ENCODE assay signal across 12 cellular contexts in genomic region chr3:12508316-12508715, GRCh38. TPM values are rescaled to one million over a fixed set of nuclear protein-coding genes. Genes with fewer than 3 reads are reported as not detected.
A peak's percentile ranks its signal among the peaks of the same experiment; 100 is the strongest.
DNase-seq lines count a peak whose midpoint lies in the region; TF ChIP-seq lines count a peak whose summit lies in the region.
"Had no signal": no experiment of that assay in that cellular context is flagged by ENCODE, and none has a peak within 500 bp of the region (broad histone marks: within the 10 kb centered on the region; RNA-seq: fewer than 3 reads in every experiment).

No MANE protein-coding gene starts in this region.

- POLR2A ChIA-PET in AG04449 (lab: Yijun Ruan, JAX): interaction anchor here (0.6 to 1.2 kb wide), 3 partner anchors 44 to 715 kb away, joined by 3 read pairs; no protein-coding TSS in a partner anchor

- no peak for TF ChIP-seq EP300 in esophagus muscularis mucosa (IDR thresholded peaks at IDR 0.05)

- H3K9me3 Mint-ChIP-seq in nephron: no peaks in the 10 kb centered on the region

- no peaks in the 10 kb centered on the region for H3K27me3 ChIP-seq in esophagus muscularis mucosa

- H3K27me3 Mint-ChIP-seq in nephron (ENCODE audit: low read depth): no peaks in the 10 kb centered on the region

- TF ChIP-seq CTCF in AG04449 (IDR thresholded peaks at IDR 0.05; ENCODE audit: insufficient read depth, low read length, missing control alignments) (no peak), esophagus muscularis mucosa (IDR thresholded peaks at IDR 0.05) (no peak), nephron (IDR thresholded peaks at IDR 0.05; ENCODE audit: unreplicated experiment in 3 of 3) (no peak)

- peaks cover 11% of the 10 kb centered on the region for H3K4me1 Mint-ChIP-seq in nephron

- peak overlapping the region in 2 of 3 experiments; percentile 8 to 24 for H3K27ac Mint-ChIP-seq in nephron

- H3K36me3 ChIP-seq in esophagus muscularis mucosa: peaks cover 13 to 54% (median 27%) of the 10 kb centered on the region in 4 donors

- H3K9me3 ChIP-seq in esophagus muscularis mucosa: no peaks in the 10 kb centered on the region

- H3K27ac ChIP-seq in esophagus muscularis mucosa (replicated peaks in 1 of 4): peak overlapping the region; percentile 65 to 81 (median 72)
- no peak overlapping the region for H3K27ac ChIP-seq in substantia nigra (ENCODE audit: low read depth, low read length, poor library complexity, severe bottlenecking)
- H3K27ac ChIP-seq: C4-2B had no signal

- H3K36me3 Mint-ChIP-seq in nephron (ENCODE audit: low read depth): peaks cover 50% of the 10 kb centered on the region

- CTCF ChIA-PET in AG04449 (lab: Yijun Ruan, JAX): interaction anchor here (0.7 to 4.5 kb wide), 16 partner anchors 14 to 384 kb away, joined by 3 to 18 read pairs (median 3); partner anchors contain the start of gene TSEN2

- intact Hi-C loops in esophagus muscularis mucosa (cut with DNase I): no loop called here

- H3K4me3 ChIP-seq in AG04449 (ENCODE audit: low read depth, low read length): peak overlapping the region; percentile 29; the same call in 1 of the 2 replicates
- no peak overlapping the region for H3K4me3 ChIP-seq in esophagus muscularis mucosa

- TF ChIP-seq POLR2A in esophagus muscularis mucosa (IDR thresholded peaks at IDR 0.05; ENCODE audit: low read depth): no peak

- WGBS in esophagus muscularis mucosa: 61% methylated on average over 4 of the region's 5 CpGs

- H3K4me3 Mint-ChIP-seq in nephron: no peak overlapping the region

- DNase-seq in AG04449 (ENCODE audit: low read depth, low spot score): peak; percentile 92
- DNase-seq in RPMI7951 (ENCODE audit: low read depth): peak; percentile 93
- DNase-seq in esophagus muscularis mucosa (ENCODE audit: extremely low spot score): no peak
- no peak for DNase-seq in NOMO-1 treated with DMSO at 0.1 percent for 48 hours (lab: John Stamatoyannopoulos, UW; ENCODE audit: unreplicated experiment)
- DNase-seq in Kasumi-1 (lab: John Stamatoyannopoulos, UW): no peak
- no peak for DNase-seq in NCI-H2029 (lab: John Stamatoyannopoulos, UW)
- DNase-seq in substantia nigra (lab: John Stamatoyannopoulos, UW): no peak
- DNase-seq: kidney, NCI-H1105 treated with DMSO at 0.1 percent for 48 hours had no signal

- peaks cover 7 to 22% (median 16%) of the 10 kb centered on the region in 4 donors for H3K4me1 ChIP-seq in esophagus muscularis mucosa

RNA-seq across cellular contexts. Expression of gene TSEN2, which starts 24.0 kb away (rescaled TPM):
- total RNA-seq in RPMI7951 (2014; rRNA removed; shearing (Covaris generic)): 8.0 and 12.4 TPM in 2 replicates
- 10 to 100 TPM; 17.6 to 20.4 (median 19.4) TPM for total RNA-seq in esophagus muscularis mucosa

RNA-seq across cellular contexts. Expression of gene MKRN2OS, which starts 37.0 kb away (rescaled TPM):
- total RNA-seq in RPMI7951 (2014; rRNA removed; shearing (Covaris generic)): not detected in 2 replicates
- not detected for total RNA-seq in esophagus muscularis mucosa
- total RNA-seq: T-helper 1 cell treated with Interleukin-12 subunit alpha and Interleukin-12 subunit beta and Interleukin-4 antibody, amounts not matched to agents 30 ng/mL and 1 ng/mL, for 36 hours had no signal

RNA-seq across cellular contexts. Expression of gene MKRN2, which starts 48.6 kb away (rescaled TPM):
- 38.3 and 39.7 TPM in 2 replicates for total RNA-seq in RPMI7951 (2014; rRNA removed; shearing (Covaris generic))
- 10 to 100 TPM; 29.5 to 55.1 (median 38.0) TPM for total RNA-seq in esophagus muscularis mucosa

Comparison
In these comparisons a context has a peak if more than half of its experiments do, and no peak if none do; other contexts are left out.
1. DNase-seq: peak in AG04449 (single experiment) and RPMI7951 (single experiment); none in esophagus muscularis mucosa (single experiment), NOMO-1 treated with DMSO at 0.1 percent for 48 hours (single experiment), Kasumi-1 (0 of 2), NCI-H2029 (single experiment) and substantia nigra (0 of 49).